ENCODE assay signal across 28 cellular contexts in the genomic region with DNA sequence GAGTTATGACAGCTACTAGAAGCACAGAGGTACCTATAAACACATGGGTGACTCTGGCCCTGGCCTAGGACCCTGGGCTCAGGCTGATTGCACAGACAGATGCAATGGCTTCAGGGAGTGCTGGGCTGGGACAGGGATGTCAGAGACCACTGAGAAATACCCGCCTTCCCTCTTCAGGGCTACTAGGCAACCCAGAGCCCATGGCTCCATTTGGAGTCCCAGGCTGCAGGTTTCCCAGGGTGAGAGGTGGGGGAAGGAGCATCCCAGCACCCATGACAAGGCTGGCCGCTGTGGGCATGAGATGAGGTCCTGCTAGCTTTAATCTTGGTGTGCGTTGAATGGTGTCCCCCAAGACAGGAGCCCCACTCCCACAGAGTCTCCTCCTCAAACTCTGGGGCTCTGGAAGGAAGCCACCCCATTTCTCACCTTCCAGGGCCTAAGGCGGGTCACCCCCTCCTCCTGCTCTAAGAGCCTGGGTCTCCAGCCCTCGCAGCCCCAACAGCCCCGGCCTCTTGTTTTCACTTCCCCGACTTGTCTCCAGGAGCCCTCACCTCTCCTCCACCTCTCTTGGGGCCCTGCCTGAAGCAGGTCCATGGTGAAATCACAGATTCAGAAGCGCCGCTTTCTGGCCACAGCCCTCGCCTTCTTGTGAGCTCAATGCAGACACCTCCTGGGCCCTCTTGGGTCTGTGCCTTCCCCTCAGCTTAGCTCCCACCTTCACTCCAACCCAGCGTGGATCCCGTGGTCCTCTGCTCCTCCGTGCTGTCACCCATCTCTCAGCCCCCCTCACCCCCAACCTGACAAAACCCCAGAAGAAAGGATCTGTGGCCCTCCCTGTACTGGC. TPM values are rescaled to one million over a fixed set of nuclear protein-coding genes. Genes with fewer than 3 reads are reported as not detected.
DNase-seq lines count a peak whose midpoint lies in the region; ATAC-seq and TF ChIP-seq lines count a peak whose summit lies in the region.
"Had no signal": no experiment of that assay in that cellular context is flagged by ENCODE, and none has a peak within 500 bp of the region (broad histone marks: within the 10 kb centered on the region; RNA-seq: fewer than 3 reads in every experiment).

No MANE protein-coding gene starts in this region.

- ATAC-seq in T-helper 17 cell (no peak), HG02973 (IDR thresholded peaks at IDR 0.05; ENCODE audit: unreplicated experiment) (no peak)
- ATAC-seq in activated T-helper 17 cell treated with anti-CD3 and anti-CD28 coated beads, Interleukin-2, amount 50 U/mL, for 72 hours (replicated peaks) = no peak
- ATAC-seq: GM12878, GM23338 had no signal

- intact Hi-C loops in transverse colon (cut with DNase I; ENCODE audit: low total_unique reads) = no loop called here

- H3K36me3 ChIP-seq in transverse colon = no peaks in the 10 kb centered on the region
- H3K36me3 ChIP-seq: HAP-1, SJCRH30 had no signal

- TF ChIP-seq CTCF in neural crest cell (conservative IDR thresholded peaks at IDR 0.05) (no peak), transverse colon (IDR thresholded peaks at IDR 0.05) (no peak)

- no peak overlapping the region for H3K4me3 ChIP-seq in transverse colon
- H3K4me3 ChIP-seq: GM12878, GM23338, HAP-1, K562, SJCRH30 had no signal

- in situ Hi-C loops in transverse colon (cut with MboI; ENCODE audit: low pct_ligation_motif_present in 1 of 4, low pct_unique_long_range_greater_than_20kb in 1 of 4, low sequenced_read_pairs in 3 of 4) = no loop called here

- no peak overlapping the region for H3K27ac ChIP-seq in transverse colon
- H3K27ac ChIP-seq: HL-60, SJCRH30 had no signal

- no peaks in the 10 kb centered on the region for H3K9me3 ChIP-seq in T-helper 17 cell (ENCODE audit: control insufficient read depth, low read length, poor library complexity, severe bottlenecking)
- H3K9me3 ChIP-seq in transverse colon = no peaks in the 10 kb centered on the region
- H3K9me3 ChIP-seq: HAP-1, SJCRH30 had no signal

- H3K27me3 Mint-ChIP-seq in T-helper 17 cell (no peaks in the 10 kb centered on the region), immature natural killer cell (ENCODE audit: low read depth in 3 of 3) (peaks cover 0 to 2% (median 2%) of the 10 kb centered on the region in 3 donors), neural crest cell (ENCODE audit: low read depth) (peaks cover 38% of the 10 kb centered on the region)
- H3K27me3 Mint-ChIP-seq in activated T-helper 17 cell treated with anti-CD3 and anti-CD28 coated beads, Interleukin-2, amount 50 U/mL, for 72 hours = no peaks in the 10 kb centered on the region
- H3K27me3 Mint-ChIP-seq: CD4-positive, alpha-beta memory T cell had no signal

- no peak for DNase-seq in T-helper 17 cell
- DNase-seq in immature natural killer cell = no peak
- DNase-seq in neural crest cell (ENCODE audit: low read depth, low spot score) = no peak
- no peak for DNase-seq in activated CD8-positive, alpha-beta memory T cell treated with anti-CD3 and anti-CD28 coated beads, Interleukin-2, amount 50 U/mL, for 4 hours
- DNase-seq in transverse colon = no peak
- DNase-seq in HUDEP-2 (lab: John Stamatoyannopoulos, UW; ENCODE audit: unreplicated experiment in 76 of 76) = no peak
- DNase-seq: C1 segment of cervical spinal cord; CD4-positive, alpha-beta memory T cell; COR-L47; GDM1; HFFc6; Kasumi-1; MV-4-11; NCI-H1105 treated with DMSO at 0.1 percent for 48 hours; NCI-H2029; NCI-H446; NCI-H524 treated with DMSO at 0.1 percent for 48 hours; NCI-H774; SJCRH30 had no signal

- TF ChIP-seq POLR2A in transverse colon (IDR thresholded peaks at IDR 0.05) = no peak

- no peaks in the 10 kb centered on the region for H3K27me3 ChIP-seq in transverse colon
- H3K27me3 ChIP-seq: SJCRH30 had no signal

- H3K4me1 Mint-ChIP-seq in T-helper 17 cell (peaks cover 29% of the 10 kb centered on the region), immature natural killer cell (peaks cover 57 to 58% of the 10 kb centered on the region in 2 donors), neural crest cell (peaks cover 18% of the 10 kb centered on the region)
- H3K4me1 Mint-ChIP-seq in activated T-helper 17 cell treated with anti-CD3 and anti-CD28 coated beads, Interleukin-2, amount 50 U/mL, for 72 hours = peaks cover 15% of the 10 kb centered on the region

- no peak for TF ChIP-seq EP300 in transverse colon (IDR thresholded peaks at IDR 0.05; ENCODE audit: low read depth)

- no peaks in the 10 kb centered on the region for H3K9me3 Mint-ChIP-seq in activated T-helper 17 cell treated with anti-CD3 and anti-CD28 coated beads, Interleukin-2, amount 50 U/mL, for 72 hours
- peaks cover 0 to 1% (median 0%) of the 10 kb centered on the region in 6 donors for H3K9me3 Mint-ChIP-seq in immature natural killer cell
- no peaks in the 10 kb centered on the region for H3K9me3 Mint-ChIP-seq in neural crest cell
- H3K9me3 Mint-ChIP-seq: CD4-positive, alpha-beta memory T cell; GM23338; HFFc6 had no signal

- no peaks in the 10 kb centered on the region for H3K4me1 ChIP-seq in transverse colon
- H3K4me1 ChIP-seq: HAP-1 had no signal

- no peak overlapping the region for H3K4me3 Mint-ChIP-seq in T-helper 17 cell
- no peak overlapping the region for H3K4me3 Mint-ChIP-seq in activated T-helper 17 cell treated with anti-CD3 and anti-CD28 coated beads, Interleukin-2, amount 50 U/mL, for 72 hours
- H3K4me3 Mint-ChIP-seq in immature natural killer cell = no peak overlapping the region
- H3K4me3 Mint-ChIP-seq in neural crest cell = no peak overlapping the region
- H3K4me3 Mint-ChIP-seq: CD4-positive, alpha-beta memory T cell; GM23338; HFFc6 had no signal

- WGBS in transverse colon (ENCODE audit: low coverage in 1 of 2), 2 donors = 93 to 100% methylated on average over 1 to 13 of the region's 13 CpGs

- H3K27ac Mint-ChIP-seq in T-helper 17 cell (peak overlapping the region; percentile 59), immature natural killer cell (peak overlapping the region; percentile 21 to 79 (median 58)), neural crest cell (ENCODE audit: unreplicated experiment) (peak overlapping the region; percentile 58)
- peak overlapping the region; percentile 42 for H3K27ac Mint-ChIP-seq in activated T-helper 17 cell treated with anti-CD3 and anti-CD28 coated beads, Interleukin-2, amount 50 U/mL, for 72 hours
- H3K27ac Mint-ChIP-seq: GM23338, HFFc6 had no signal

- no peaks in the 10 kb centered on the region for H3K36me3 Mint-ChIP-seq in T-helper 17 cell (ENCODE audit: low read depth)
- H3K36me3 Mint-ChIP-seq in activated T-helper 17 cell treated with anti-CD3 and anti-CD28 coated beads, Interleukin-2, amount 50 U/mL, for 72 hours (ENCODE audit: low read depth) = no peaks in the 10 kb centered on the region
- peaks cover 0 to 12% (median 0%) of the 10 kb centered on the region in 3 donors for H3K36me3 Mint-ChIP-seq in immature natural killer cell
- H3K36me3 Mint-ChIP-seq in neural crest cell (ENCODE audit: low read depth) = peaks cover 10% of the 10 kb centered on the region
- H3K36me3 Mint-ChIP-seq: CD4-positive, alpha-beta memory T cell had no signal

RNA-seq across cellular contexts. Expression of gene EMX1, which starts 41.4 kb away (rescaled TPM):
- total RNA-seq in T-helper 17 cell (not detected), neural crest cell (not detected in 2 replicates), transverse colon (1 to 10 TPM in 3 of 4 donors, not detected in 1; 1.5 to 2.9 (median 2.7) TPM)
- total RNA-seq in activated T-helper 17 cell treated with anti-CD3 and anti-CD28 coated beads, Interleukin-2, amount 50 U/mL, for 72 hours = not detected
- not detected for polyA plus RNA-seq in immature natural killer cell
- total RNA-seq: A673; CD4-positive, alpha-beta memory T cell; HFFc6; MCF 10A; SJCRH30 had no signal
- polyA plus RNA-seq: CD4-positive, alpha-beta memory T cell had no signal
